15 cellular contexts compared by ENCODE assay signal in the genomic region with DNA sequence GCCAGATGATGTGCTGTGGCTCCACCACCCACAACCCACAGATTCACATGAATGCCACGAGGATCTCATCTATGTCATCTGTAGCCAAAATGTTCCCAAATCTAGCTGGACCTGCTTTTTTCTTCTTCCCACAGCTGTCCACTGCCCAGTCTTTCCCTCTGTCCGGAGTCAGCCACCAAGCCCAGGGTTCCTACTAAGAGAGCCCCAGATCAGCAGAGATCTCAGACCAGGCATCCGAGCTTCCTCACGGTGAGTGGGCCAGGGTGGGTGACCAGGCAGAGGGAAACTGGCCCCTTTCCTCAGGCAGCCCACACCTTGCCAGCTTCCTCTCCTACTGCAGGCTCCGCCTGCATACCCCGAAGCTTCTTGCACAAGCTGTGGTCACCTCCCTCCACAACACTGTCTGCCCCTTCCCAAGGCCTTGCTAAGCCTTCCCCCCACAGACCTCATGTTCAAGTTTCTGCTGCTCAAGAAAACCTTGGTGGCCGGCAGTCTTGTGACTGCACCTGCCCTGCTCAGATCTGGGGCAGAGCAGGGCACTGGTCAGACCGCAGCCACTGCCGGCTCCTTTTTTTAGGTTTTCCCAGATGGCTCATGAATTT.
A peak's percentile ranks its signal among the peaks of the same experiment; 100 is the strongest.
DNase-seq lines count a peak whose midpoint lies in the region; ATAC-seq and TF ChIP-seq lines count a peak whose summit lies in the region.
"Had no signal": no experiment of that assay in that cellular context is flagged by ENCODE, and none has a peak within 500 bp of the region (broad histone marks: within the 10 kb centered on the region; RNA-seq: fewer than 3 reads in every experiment).

No MANE protein-coding gene starts in this region.

- no peaks in the 10 kb centered on the region for H3K27me3 Mint-ChIP-seq in CD14-positive monocyte (ENCODE audit: low read depth in 3 of 3)
- no peaks in the 10 kb centered on the region for H3K27me3 Mint-ChIP-seq in central memory CD8-positive, alpha-beta T cell

- TF ChIP-seq CTCF in CD14-positive monocyte (IDR thresholded peaks at IDR 0.05) (no peak), HL-60 (IDR thresholded peaks at IDR 0.05; ENCODE audit: insufficient read depth, low read length) (no peak), neutrophil (IDR thresholded peaks at IDR 0.05) (no peak)

- DNase-seq in CD14-positive monocyte (ENCODE audit: low spot score) (no peak), HL-60 (ENCODE audit: low read depth in 1 of 2, low spot score in 1 of 2) (peak; percentile 15 to 65), NCI-H2081 (lab: John Stamatoyannopoulos, UW) (no peak), NCI-H774 (lab: John Stamatoyannopoulos, UW) (no peak)
- no peak for DNase-seq in central memory CD8-positive, alpha-beta T cell (ENCODE audit: low spot score in 2 of 2)
- DNase-seq: activated CD4-positive, alpha-beta T cell treated with anti-CD3 and anti-CD28 coated beads for 48 hours; DMS79; effector memory CD4-positive, alpha-beta T cell; naive B cell; stimulated activated CD4-positive, alpha-beta T cell treated with anti-CD3 and anti-CD28 coated beads, Interleukin-2, amount 100 ng/mL, for 48 hours; stimulated activated CD8-positive, alpha-beta memory T cell treated with anti-CD3 and anti-CD28 coated beads, Interleukin-4, amount 100 ng/mL, for 48 hours had no signal

- H3K9me3 Mint-ChIP-seq in CD14-positive monocyte = peaks cover 0 to 2% (median 0%) of the 10 kb centered on the region in 7 donors
- H3K9me3 Mint-ChIP-seq in central memory CD8-positive, alpha-beta T cell = peaks cover 11% of the 10 kb centered on the region
- H3K9me3 Mint-ChIP-seq: naive B cell had no signal

- intact Hi-C loops in CD14-positive monocyte (cut with micrococcal nuclease) = no loop called here

- no peak for ATAC-seq in central memory CD8-positive, alpha-beta T cell (replicated peaks; ENCODE audit: extremely low read depth, poor library complexity, severe bottlenecking)
- ATAC-seq in GM21576 (IDR thresholded peaks at IDR 0.05; ENCODE audit: unreplicated experiment) (no peak), esophagus mucosa (no peak)
- ATAC-seq: left lung had no signal

- H3K27me3 ChIP-seq in HL-60 (ENCODE audit: insufficient read depth, poor library complexity, severe bottlenecking) (no peaks in the 10 kb centered on the region), neutrophil (no peaks in the 10 kb centered on the region)
- H3K27me3 ChIP-seq: left lung had no signal

- peak overlapping the region; percentile 32 for H3K27ac ChIP-seq in HL-60 (replicated peaks)
- peak overlapping the region; percentile 66 for H3K27ac ChIP-seq in neutrophil

- H3K4me3 Mint-ChIP-seq in CD14-positive monocyte = no peak overlapping the region
- H3K4me3 Mint-ChIP-seq in central memory CD8-positive, alpha-beta T cell = no peak overlapping the region

- H3K36me3 Mint-ChIP-seq in CD14-positive monocyte = peaks cover 71 to 98% of the 10 kb centered on the region in 2 donors
- peaks cover 15% of the 10 kb centered on the region for H3K36me3 Mint-ChIP-seq in central memory CD8-positive, alpha-beta T cell (ENCODE audit: insufficient read depth)
- H3K36me3 Mint-ChIP-seq: naive B cell had no signal

- H3K4me1 Mint-ChIP-seq in CD14-positive monocyte = peaks cover 19% of the 10 kb centered on the region
- peaks cover 30% of the 10 kb centered on the region for H3K4me1 Mint-ChIP-seq in central memory CD8-positive, alpha-beta T cell

- H3K9me3 ChIP-seq in neutrophil = no peaks in the 10 kb centered on the region
- H3K9me3 ChIP-seq: left lung had no signal

- H3K4me1 ChIP-seq in neutrophil (ENCODE audit: control insufficient read depth in 1 of 2, insufficient read depth in 1 of 2, low read depth in 1 of 2, low read length in 1 of 2) = peaks cover 35 to 37% of the 10 kb centered on the region in 2 experiments

- peak overlapping the region in 4 of 7 donors; percentile 27 to 67 (median 53) for H3K27ac Mint-ChIP-seq in CD14-positive monocyte
- peak overlapping the region; percentile 36 for H3K27ac Mint-ChIP-seq in central memory CD8-positive, alpha-beta T cell (ENCODE audit: low read depth)

- no peak overlapping the region for H3K4me3 ChIP-seq in HL-60 (replicated peaks; ENCODE audit: insufficient read depth, low read length)
- no peak overlapping the region for H3K4me3 ChIP-seq in neutrophil (ENCODE audit: low read depth in 1 of 2, low read length in 1 of 2)
- H3K4me3 ChIP-seq: left lung had no signal

- peaks cover 100% of the 10 kb centered on the region for H3K36me3 ChIP-seq in neutrophil

Comparison
In these comparisons a context has a peak if more than half of its experiments do, and no peak if none do; other contexts are left out.
1. DNase-seq: peak in HL-60 (2 of 2); none in CD14-positive monocyte (single experiment), central memory CD8-positive, alpha-beta T cell (0 of 2), NCI-H2081 (0 of 2) and NCI-H774 (single experiment).